ENCODE assay signal across 9 cellular contexts in genomic region chr2:125471963-125472362, GRCh38.
DNase-seq lines count a peak whose midpoint lies in the region; ATAC-seq and TF ChIP-seq lines count a peak whose summit lies in the region.
"Had no signal": no experiment of that assay in that cellular context is flagged by ENCODE, and none has a peak within 500 bp of the region (broad histone marks: within the 10 kb centered on the region; RNA-seq: fewer than 3 reads in every experiment).

No MANE protein-coding gene starts in this region.

- no peaks in the 10 kb centered on the region for H3K27me3 ChIP-seq in IMR-90 (ENCODE audit: control insufficient read depth, insufficient read depth, low read length)
- no peaks in the 10 kb centered on the region for H3K27me3 ChIP-seq in CD8-positive, alpha-beta T cell (ENCODE audit: insufficient read depth, low read length)

- H3K9me3 ChIP-seq in IMR-90 (ENCODE audit: control insufficient read depth, insufficient read depth, low read length) = no peaks in the 10 kb centered on the region
- H3K9me3 ChIP-seq in CD8-positive, alpha-beta T cell (ENCODE audit: low read length) = no peaks in the 10 kb centered on the region
- H3K9me3 ChIP-seq: lower lobe of right lung had no signal

- TF ChIP-seq POLR2A in IMR-90 (IDR thresholded peaks at IDR 0.05; ENCODE audit: low read depth, low read length) = no peak

- no peak overlapping the region for H4K91ac ChIP-seq in IMR-90 (ENCODE audit: insufficient read depth, low read depth, low read length)

- no peak overlapping the region for H3K18ac ChIP-seq in IMR-90 (ENCODE audit: low read depth, low read length)

- H3K36me3 ChIP-seq in IMR-90 (ENCODE audit: control insufficient read depth, insufficient read depth, low read length) = no peaks in the 10 kb centered on the region
- no peaks in the 10 kb centered on the region for H3K36me3 ChIP-seq in CD8-positive, alpha-beta T cell (ENCODE audit: insufficient read depth, low read length)
- H3K36me3 ChIP-seq: lower lobe of right lung had no signal

- H3K27ac ChIP-seq in IMR-90 (ENCODE audit: insufficient read depth, low read length) = no peak overlapping the region
- H3K27ac ChIP-seq in CD8-positive, alpha-beta T cell (ENCODE audit: low read depth, low read length) = no peak overlapping the region
- H3K27ac ChIP-seq: lower lobe of right lung had no signal

- no peaks in the 10 kb centered on the region for H3K27me3 Mint-ChIP-seq in CD8-positive, alpha-beta T cell (ENCODE audit: low read depth)

- dilution Hi-C loops in IMR-90 (cut with HindIII; ENCODE audit: low sequenced_read_pairs, unreplicated experiment) = no loop called here

- no peaks in the 10 kb centered on the region for H3K79me1 ChIP-seq in IMR-90 (ENCODE audit: low read depth in 1 of 2, low read length in 2 of 2)

- no TSS peak for BruUV-seq in IMR-90 (replicated peaks; lab: Mats Ljungman, UMichigan)

- no peaks in the 10 kb centered on the region for H4K20me1 ChIP-seq in IMR-90 (ENCODE audit: insufficient read depth, low read length)

- H2BK5ac ChIP-seq in IMR-90 (ENCODE audit: low read depth, low read length, poor library complexity, severe bottlenecking) = no peak overlapping the region

- H2BK15ac ChIP-seq in IMR-90 (ENCODE audit: low read depth, low read length) = no peak overlapping the region

- H2AK5ac ChIP-seq in IMR-90 (ENCODE audit: low read depth, low read length) = no peak overlapping the region

- H3K27ac Mint-ChIP-seq in CD8-positive, alpha-beta T cell = no peak overlapping the region

- CTCF ChIA-PET in IMR-90 (lab: Yijun Ruan, JAX) = interaction anchor here (0.6 kb wide), 1 partner anchor 87 kb away, joined by 3 read pairs; no protein-coding TSS in a partner anchor
- CTCF ChIA-PET in CD8-positive, alpha-beta T cell (lab: Charles Lee) = no interaction called here

- no peak overlapping the region for H3K56ac ChIP-seq in IMR-90 (ENCODE audit: extremely low read depth, insufficient read depth, low read length)

- 40% methylated on average over 2 of the region's 12 CpGs; no CpG with 5 or more reads in 1 of the 2 experiments for WGBS in IMR-90 (ENCODE audit: extremely low coverage in 2 of 2, insufficient read length in 1 of 2), 2 experiments

- no peak overlapping the region for H3K4me3 Mint-ChIP-seq in CD8-positive, alpha-beta T cell

- H2BK120ac ChIP-seq in IMR-90 (ENCODE audit: low read depth, low read length) = no peak overlapping the region

- no peak overlapping the region for H2BK20ac ChIP-seq in IMR-90 (ENCODE audit: low read depth, low read length)

- H3K9ac ChIP-seq in IMR-90 (ENCODE audit: low read depth, low read length) = no peak overlapping the region

- ATAC-seq in GM18868 (IDR thresholded peaks at IDR 0.05; ENCODE audit: unreplicated experiment) (peak; percentile 89), IMR-90 (ENCODE audit: low read depth) (peak; percentile 70; the same call in 1 of the 2 replicates), HG03378 (IDR thresholded peaks at IDR 0.05; ENCODE audit: unreplicated experiment) (no peak)
- no peak for ATAC-seq in CD8-positive, alpha-beta T cell

- TF ChIP-seq CTCF in IMR-90 (conservative IDR thresholded peaks at IDR 0.05; ENCODE audit: low read depth, low read length) = peak; percentile 76
- peak; percentile 60 for TF ChIP-seq CTCF in epithelial cell of proximal tubule (conservative IDR thresholded peaks at IDR 0.05; ENCODE audit: low read depth, low read length)
- no peak for TF ChIP-seq CTCF in CD8-positive, alpha-beta T cell (IDR thresholded peaks at IDR 0.05)

- POLR2A ChIA-PET in IMR-90 (lab: Charles Lee; ENCODE audit: unreplicated experiment) = no interaction called here
- POLR2A ChIA-PET in CD8-positive, alpha-beta T cell (lab: Charles Lee) = no interaction called here

- H4K8ac ChIP-seq in IMR-90 (ENCODE audit: low read depth in 2 of 2, low read length in 2 of 2) = no peak overlapping the region; a peak in 1 of 4 replicates

- H3K4ac ChIP-seq in IMR-90 (ENCODE audit: low read depth, low read length) = no peak overlapping the region

- H3K14ac ChIP-seq in IMR-90 (replicated peaks; ENCODE audit: low read depth, low read length) = no peak overlapping the region

- H2AK9ac ChIP-seq in IMR-90 (replicated peaks; ENCODE audit: low read depth, low read length, poor library complexity) = no peak overlapping the region

- H3K9me1 ChIP-seq in IMR-90 (ENCODE audit: insufficient read depth, low read length) = no peaks in the 10 kb centered on the region

- no peaks in the 10 kb centered on the region for H3K4me1 ChIP-seq in IMR-90 (ENCODE audit: control insufficient read depth, insufficient read depth, low read length)
- H3K4me1 ChIP-seq in CD8-positive, alpha-beta T cell (ENCODE audit: insufficient read depth, low read length) = no peaks in the 10 kb centered on the region
- H3K4me1 ChIP-seq: lower lobe of right lung had no signal

- no peak overlapping the region for H4K5ac ChIP-seq in IMR-90 (ENCODE audit: low read depth, low read length)

- in situ Hi-C loops in ACHN (cut with HindIII; ENCODE audit: low pct_ligation_motif_present, low pct_unique_long_range_greater_than_20kb, low sequenced_read_pairs) = no loop called here
- in situ Hi-C loops in IMR-90 (cut with MboI; ENCODE audit: low sequenced_read_pairs) = loop anchor here (25.0 kb wide), 1 partner anchor 1435 kb away; the partner anchor contains the start of gene CNTNAP5

- peak; percentile 91 for TF ChIP-seq RAD21 in IMR-90 (IDR thresholded peaks at IDR 0.05; ENCODE audit: low read length)

- no peak overlapping the region for H3K4me3 ChIP-seq in IMR-90 (ENCODE audit: insufficient read depth, low read depth, low read length)
- no peak overlapping the region for H3K4me3 ChIP-seq in epithelial cell of proximal tubule (ENCODE audit: low read depth, low read length)
- H3K4me3 ChIP-seq in CD8-positive, alpha-beta T cell (ENCODE audit: low read depth, low read length) = no peak overlapping the region
- H3K4me3 ChIP-seq: lower lobe of right lung had no signal

- H2AFZ ChIP-seq in IMR-90 (replicated peaks; ENCODE audit: low read length, poor library complexity) = peak overlapping the region; percentile 82

- H3K23ac ChIP-seq in IMR-90 (ENCODE audit: low read depth, low read length) = no peak overlapping the region

- intact Hi-C loops in IMR-90 (cut with micrococcal nuclease) = loop anchor here (2.0 to 10.0 kb wide), 2 partner anchors 667 to 807 kb away; no protein-coding TSS in a partner anchor
- intact Hi-C loops in CD8-positive, alpha-beta T cell (cut with DNase I, micrococcal nuclease) = no loop called here

- no peaks in the 10 kb centered on the region for H3K4me1 Mint-ChIP-seq in CD8-positive, alpha-beta T cell (ENCODE audit: low read depth)

- peaks cover 14% of the 10 kb centered on the region for H3K9me3 Mint-ChIP-seq in CD8-positive, alpha-beta T cell

- no peak overlapping the region; the same call in 1 of the 2 replicates for H3K4me2 ChIP-seq in IMR-90 (ENCODE audit: low read depth, low read length)

- no peaks in the 10 kb centered on the region for H3K36me3 Mint-ChIP-seq in CD8-positive, alpha-beta T cell

- DNase-seq in ACHN (peak; percentile 44), IMR-90 (peak; percentile 38), epithelial cell of proximal tubule (ENCODE audit: low read depth) (no peak), NCI-H2107 treated with DMSO at 0.1 percent for 48 hours (lab: John Stamatoyannopoulos, UW; ENCODE audit: unreplicated experiment) (no peak), DMS79 (lab: John Stamatoyannopoulos, UW) (no peak)
- no peak for DNase-seq in CD8-positive, alpha-beta T cell
- DNase-seq: lower lobe of right lung had no signal

TF ChIP-seq in IMR-90, 13 proteins besides CTCF, POLR2A, EP300 and RAD21:
- no peak for TF ChIP-seq MAZ (IDR thresholded peaks at IDR 0.05; ENCODE audit: borderline replicate concordance, low read depth, low read length)
- TF ChIP-seq BHLHE40 (IDR thresholded peaks at IDR 0.05; ENCODE audit: low read depth, low read length) = no peak
- TF ChIP-seq CEBPB (IDR thresholded peaks at IDR 0.05; ENCODE audit: low read depth, low read length) = no peak
- TF ChIP-seq RCOR1 (IDR thresholded peaks at IDR 0.05; ENCODE audit: insufficient replicate concordance, low read length) = no peak
- no peak for TF ChIP-seq ELK1 (IDR thresholded peaks at IDR 0.05; ENCODE audit: borderline replicate concordance, low read depth, low read length)
- TF ChIP-seq NFE2L2 (IDR thresholded peaks at IDR 0.05; ENCODE audit: low read depth, low read length) = no peak
- TF ChIP-seq FOS (IDR thresholded peaks at IDR 0.05; ENCODE audit: low read depth, low read length) = no peak
- TF ChIP-seq CHD1 (IDR thresholded peaks at IDR 0.05; ENCODE audit: low read depth, low read length) = no peak
- TF ChIP-seq USF2 (IDR thresholded peaks at IDR 0.05; ENCODE audit: low read depth, low read length) = 0 out of 2 replicates have a peak, but pooled peaks have one; percentile 6
- TF ChIP-seq MXI1 (IDR thresholded peaks at IDR 0.05; ENCODE audit: borderline replicate concordance, low read depth, low read length) = no peak
- TF ChIP-seq MAFK (IDR thresholded peaks at IDR 0.05; ENCODE audit: low read depth, low read length) = no peak
- TF ChIP-seq SMC3 (IDR thresholded peaks at IDR 0.05; ENCODE audit: low read depth, low read length) = peak; percentile 85
- no peak for TF ChIP-seq RFX5 (IDR thresholded peaks at IDR 0.05; ENCODE audit: low read depth, low read length)

Comparison
In these comparisons a context has a peak if more than half of its experiments do, and no peak if none do; other contexts are left out.
1. DNase-seq: peak in ACHN (single experiment) and IMR-90 (single experiment); none in epithelial cell of proximal tubule (single experiment), CD8-positive, alpha-beta T cell (0 of 7), NCI-H2107 treated with DMSO at 0.1 percent for 48 hours (single experiment) and DMS79 (single experiment).
2. ATAC-seq: peak in GM18868 (single experiment) and IMR-90 (single experiment); none in CD8-positive, alpha-beta T cell (single experiment) and HG03378 (single experiment).